Comparison of ENCODE assay signal across 17 cellular contexts in genomic region chr12:47378907-47379306, GRCh38.
A peak's percentile ranks its signal among the peaks of the same experiment; 100 is the strongest.
DNase-seq lines count a peak whose midpoint lies in the region; ATAC-seq and TF ChIP-seq lines count a peak whose summit lies in the region.
"Had no signal": no experiment of that assay in that cellular context is flagged by ENCODE, and none has a peak within 500 bp of the region (broad histone marks: within the 10 kb centered on the region; RNA-seq: fewer than 3 reads in every experiment).

No MANE protein-coding gene starts in this region.

- H3K36me3 Mint-ChIP-seq in T-helper 2 cell treated with Interferon-gamma antibody and Interleukin-4, amounts not matched to agents 5 μg/mL and 100 μg/mL, for 36 hours (ENCODE audit: low read depth): peaks cover 8% of the 10 kb centered on the region
- no peaks in the 10 kb centered on the region for H3K36me3 Mint-ChIP-seq in activated T-helper 17 cell treated with anti-CD3 and anti-CD28 coated beads, Interleukin-2, amount 50 U/mL, for 72 hours (ENCODE audit: low read depth)
- no peaks in the 10 kb centered on the region for H3K36me3 Mint-ChIP-seq in nephron (ENCODE audit: low read depth)

- H4K5ac ChIP-seq in IMR-90 (ENCODE audit: low read depth, low read length): no peak overlapping the region; the same call in 1 of the 2 replicates

- H3K36me3 ChIP-seq in IMR-90 (ENCODE audit: control insufficient read depth, insufficient read depth, low read length): no peaks in the 10 kb centered on the region
- H3K36me3 ChIP-seq: HAP-1 had no signal

- no peak for ATAC-seq in IMR-90 (ENCODE audit: low read depth)
- peak; percentile 75 for ATAC-seq in activated T-helper 17 cell treated with anti-CD3 and anti-CD28 coated beads, Interleukin-2, amount 50 U/mL, for 72 hours (replicated peaks)

- H2AK5ac ChIP-seq in IMR-90 (ENCODE audit: low read depth, low read length): no peak overlapping the region

- POLR2A ChIA-PET in IMR-90 (lab: Charles Lee; ENCODE audit: unreplicated experiment): interaction anchor here (0.6 kb wide), 1 partner anchor 8 kb away, joined by 3 read pairs; no protein-coding TSS in a partner anchor

- H3K4me3 ChIP-seq in IMR-90 (ENCODE audit: insufficient read depth, low read depth, low read length): no peak overlapping the region
- H3K4me3 ChIP-seq: HAP-1 had no signal

- no peaks in the 10 kb centered on the region for H4K20me1 ChIP-seq in IMR-90 (ENCODE audit: insufficient read depth, low read length)

- peak overlapping the region; percentile 95 for H2BK5ac ChIP-seq in IMR-90 (ENCODE audit: low read depth, low read length, poor library complexity, severe bottlenecking)

- no peak overlapping the region for H3K4ac ChIP-seq in IMR-90 (ENCODE audit: low read depth, low read length)

- no peak overlapping the region for H2BK15ac ChIP-seq in IMR-90 (ENCODE audit: low read depth, low read length)

- intact Hi-C loops in IMR-90 (cut with micrococcal nuclease): no loop called here

- H3K9me3 Mint-ChIP-seq in T-helper 2 cell treated with Interferon-gamma antibody and Interleukin-4, amounts not matched to agents 5 μg/mL and 100 μg/mL, for 36 hours: peaks cover 18% of the 10 kb centered on the region
- H3K9me3 Mint-ChIP-seq in activated T-helper 17 cell treated with anti-CD3 and anti-CD28 coated beads, Interleukin-2, amount 50 U/mL, for 72 hours: peaks cover 15% of the 10 kb centered on the region
- peaks cover 5% of the 10 kb centered on the region for H3K9me3 Mint-ChIP-seq in nephron

- no peak overlapping the region for H3K56ac ChIP-seq in IMR-90 (ENCODE audit: extremely low read depth, insufficient read depth, low read length)

- H3K18ac ChIP-seq in IMR-90 (ENCODE audit: low read depth, low read length): peak overlapping the region; percentile 61; the same call in 1 of the 2 replicates

- H2AK9ac ChIP-seq in IMR-90 (replicated peaks; ENCODE audit: low read depth, low read length, poor library complexity): no peak overlapping the region

- in situ Hi-C loops in IMR-90 (cut with MboI; ENCODE audit: low sequenced_read_pairs): no loop called here

- no peak overlapping the region for H3K23ac ChIP-seq in IMR-90 (ENCODE audit: low read depth, low read length)

- no peaks in the 10 kb centered on the region for H3K9me3 ChIP-seq in IMR-90 (ENCODE audit: control insufficient read depth, insufficient read depth, low read length)
- H3K9me3 ChIP-seq: HAP-1 had no signal

- no peak for TF ChIP-seq POLR2A in IMR-90 (IDR thresholded peaks at IDR 0.05; ENCODE audit: low read depth, low read length)

- no peak overlapping the region for H3K4me2 ChIP-seq in IMR-90 (ENCODE audit: low read depth, low read length)

- BruUV-seq in IMR-90 (replicated peaks; lab: Mats Ljungman, UMichigan): no TSS peak

- H3K27ac Mint-ChIP-seq in T-helper 2 cell treated with Interferon-gamma antibody and Interleukin-4, amounts not matched to agents 5 μg/mL and 100 μg/mL, for 36 hours: peak overlapping the region; percentile 16
- H3K27ac Mint-ChIP-seq in activated T-helper 17 cell treated with anti-CD3 and anti-CD28 coated beads, Interleukin-2, amount 50 U/mL, for 72 hours: peak overlapping the region; percentile 55
- H3K27ac Mint-ChIP-seq in nephron: peak overlapping the region in 2 of 3 experiments; percentile 21 to 39

- H2BK20ac ChIP-seq in IMR-90 (ENCODE audit: low read depth, low read length): peak overlapping the region; percentile 6; the same call in 1 of the 2 replicates

- CTCF ChIA-PET in IMR-90 (lab: Yijun Ruan, JAX): interaction anchor here (1.2 kb wide), 1 partner anchor 18 kb away, joined by 5 read pairs; no protein-coding TSS in a partner anchor

- peaks cover 22% of the 10 kb centered on the region for H3K4me1 Mint-ChIP-seq in T-helper 2 cell treated with Interferon-gamma antibody and Interleukin-4, amounts not matched to agents 5 μg/mL and 100 μg/mL, for 36 hours (ENCODE audit: low read depth)
- H3K4me1 Mint-ChIP-seq in activated T-helper 17 cell treated with anti-CD3 and anti-CD28 coated beads, Interleukin-2, amount 50 U/mL, for 72 hours: peaks cover 38% of the 10 kb centered on the region
- peaks cover 14% of the 10 kb centered on the region for H3K4me1 Mint-ChIP-seq in nephron

- no peaks in the 10 kb centered on the region for H3K27me3 Mint-ChIP-seq in T-helper 2 cell treated with Interferon-gamma antibody and Interleukin-4, amounts not matched to agents 5 μg/mL and 100 μg/mL, for 36 hours (ENCODE audit: low read depth)
- no peaks in the 10 kb centered on the region for H3K27me3 Mint-ChIP-seq in activated T-helper 17 cell treated with anti-CD3 and anti-CD28 coated beads, Interleukin-2, amount 50 U/mL, for 72 hours
- H3K27me3 Mint-ChIP-seq in nephron (ENCODE audit: low read depth): no peaks in the 10 kb centered on the region
- H3K27me3 Mint-ChIP-seq: naive B cell had no signal

- no peak for DNase-seq in T-helper 2 cell treated with Interferon-gamma antibody and Interleukin-4, amounts not matched to agents 5 μg/mL and 100 μg/mL, for 36 hours (ENCODE audit: low spot score)
- DNase-seq in T-helper 2 cell (no peak), IMR-90 (peak; percentile 25), hippocampal formation (lab: John Stamatoyannopoulos, UW) (no peak), NCI-H1092 (lab: John Stamatoyannopoulos, UW) (no peak), OCI-M2 (lab: John Stamatoyannopoulos, UW; ENCODE audit: unreplicated experiment) (no peak)
- DNase-seq: ACHN; activated T-cell treated with anti-CD3 and anti-CD28 coated beads for 4 hours; central memory CD4-positive, alpha-beta T cell; DMS79; erythroblast; naive B cell; T1000; trophoblast cell had no signal

- TF ChIP-seq CTCF in IMR-90 (conservative IDR thresholded peaks at IDR 0.05; ENCODE audit: low read depth, low read length): no peak
- no peak for TF ChIP-seq CTCF in nephron (IDR thresholded peaks at IDR 0.05; ENCODE audit: unreplicated experiment in 3 of 3)

- no peak for TF ChIP-seq RAD21 in IMR-90 (IDR thresholded peaks at IDR 0.05; ENCODE audit: low read length)

- H3K27me3 ChIP-seq in IMR-90 (ENCODE audit: control insufficient read depth, insufficient read depth, low read length): no peaks in the 10 kb centered on the region

- no peaks in the 10 kb centered on the region for H3K79me1 ChIP-seq in IMR-90 (ENCODE audit: low read depth in 1 of 2, low read length in 2 of 2)

- no peak overlapping the region for H3K4me3 Mint-ChIP-seq in T-helper 2 cell treated with Interferon-gamma antibody and Interleukin-4, amounts not matched to agents 5 μg/mL and 100 μg/mL, for 36 hours
- H3K4me3 Mint-ChIP-seq in activated T-helper 17 cell treated with anti-CD3 and anti-CD28 coated beads, Interleukin-2, amount 50 U/mL, for 72 hours: peak overlapping the region; percentile 39
- no peak overlapping the region for H3K4me3 Mint-ChIP-seq in nephron
- H3K4me3 Mint-ChIP-seq: naive B cell had no signal

- peaks cover 9% of the 10 kb centered on the region for H3K4me1 ChIP-seq in IMR-90 (ENCODE audit: control insufficient read depth, insufficient read depth, low read length)
- H3K4me1 ChIP-seq: HAP-1 had no signal

- H2AFZ ChIP-seq in IMR-90 (replicated peaks; ENCODE audit: low read length, poor library complexity): no peak overlapping the region

- H3K9ac ChIP-seq in IMR-90 (ENCODE audit: low read depth, low read length): no peak overlapping the region

- peak overlapping the region in 1 of 2 experiments; percentile 30; a peak in 1 of 4 replicates for H4K8ac ChIP-seq in IMR-90 (ENCODE audit: low read depth in 2 of 2, low read length in 2 of 2)

- dilution Hi-C loops in IMR-90 (cut with HindIII; ENCODE audit: low sequenced_read_pairs, unreplicated experiment): no loop called here

- peaks cover 3% of the 10 kb centered on the region; the same call in 1 of the 2 replicates for H3K9me1 ChIP-seq in IMR-90 (ENCODE audit: insufficient read depth, low read length)

- no peak overlapping the region for H2BK120ac ChIP-seq in IMR-90 (ENCODE audit: low read depth, low read length)

- H4K91ac ChIP-seq in IMR-90 (ENCODE audit: insufficient read depth, low read depth, low read length): no peak overlapping the region

- H3K14ac ChIP-seq in IMR-90 (replicated peaks; ENCODE audit: low read depth, low read length): 0 out of 2 replicates have a peak overlapping the region, but pooled peaks have one; percentile 0

- no peak overlapping the region for H3K27ac ChIP-seq in IMR-90 (ENCODE audit: insufficient read depth, low read length)

TF ChIP-seq in IMR-90, 13 proteins besides CTCF, POLR2A, EP300 and RAD21:
- TF ChIP-seq MXI1 (IDR thresholded peaks at IDR 0.05; ENCODE audit: borderline replicate concordance, low read depth, low read length) (no peak), CHD1 (IDR thresholded peaks at IDR 0.05; ENCODE audit: low read depth, low read length) (no peak)
